In the genomic region with DNA sequence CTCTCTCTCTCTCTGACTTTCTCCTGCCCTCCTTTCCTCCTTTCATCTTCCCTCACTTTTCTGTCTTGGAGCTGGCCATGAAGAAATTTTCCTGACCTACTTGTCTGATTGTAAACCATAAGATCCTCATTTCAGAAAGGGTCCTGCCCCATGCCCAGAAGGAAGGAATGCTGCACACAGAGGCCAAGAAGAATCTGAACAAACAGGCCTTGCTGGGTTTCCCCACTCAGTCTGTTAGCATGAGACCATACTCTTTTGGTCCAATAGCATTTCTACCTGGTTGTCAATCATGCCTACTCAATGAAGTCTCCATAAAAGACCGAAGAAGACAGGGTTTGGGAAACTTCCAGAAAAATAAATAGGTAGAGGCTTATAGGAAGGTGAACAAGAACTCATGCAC, we compare ENCODE assay signal across 28 cellular contexts.
"Had no signal": no experiment of that assay in that cellular context is flagged by ENCODE, and none has a peak within 500 bp of the region (broad histone marks: within the 10 kb centered on the region; RNA-seq: fewer than 3 reads in every experiment).

No MANE protein-coding gene starts in this region.

- DNase-seq: hippocampal formation; kidney; left colon; left lung; mesendoderm; naive B cell; natural killer cell; nephron progenitor cell; ovary; posterior cingulate gyrus; retina; right cardiac atrium; stimulated activated CD4-positive, alpha-beta T cell treated with anti-CD3 and anti-CD28 coated beads, Interleukin-12 subunit alpha, Interleukin-12 subunit beta, amount 100 ng/mL, for 4 hours; stimulated activated CD4-positive, alpha-beta T cell treated with anti-CD3 and anti-CD28 coated beads, Interleukin-15, amount 100 ng/mL, for 24 hours; stimulated activated CD4-positive, alpha-beta T cell treated with anti-CD3 and anti-CD28 coated beads, Interleukin-2, amount 100 ng/mL, for 24 hours; stimulated activated CD4-positive, alpha-beta T cell treated with anti-CD3 and anti-CD28 coated beads, Interleukin-4, amount 100 ng/mL, for 1 hour; stimulated activated naive B cell treated with anti-CD40 and anti-IgM and Interleukin-4, amounts not matched to agents 10 μg/mL and 1 μg/mL and 100 μg/mL, for 72 hours; stimulated activated naive CD8-positive, alpha-beta T cell treated with anti-CD3 and anti-CD28 coated beads, Interleukin-15, Interleukin-2, amounts not matched to agents 100 U/mL and 50 U/mL, for 24 hours; stomach; testis; thyroid gland; transverse colon; uterus had no signal

- H3K27me3 ChIP-seq: left lung, neural progenitor cell, ovary, stomach, testis, thyroid gland, transverse colon, uterus had no signal

- H3K4me3 Mint-ChIP-seq: mesothelial cell of epicardium; naive B cell; natural killer cell; nephron progenitor cell; neural progenitor cell; stimulated activated naive B cell treated with anti-CD40 and anti-IgM and Interleukin-4, amounts not matched to agents 10 μg/mL and 1 μg/mL and 100 μg/mL, for 72 hours had no signal

- H3K36me3 ChIP-seq: left lung, neural progenitor cell, ovary, prostate gland, stomach, thyroid gland, transverse colon, uterus had no signal

- H2AFZ ChIP-seq: neural progenitor cell had no signal

- H3K4me3 ChIP-seq: left lung, lung, neural progenitor cell, ovary, prostate gland, skin epidermis, stomach, testis, thyroid gland, transverse colon, uterus had no signal

- H3K4me1 ChIP-seq: neural progenitor cell, uterus had no signal

- H3K9ac ChIP-seq: neural progenitor cell had no signal

- H3K4me2 ChIP-seq: neural progenitor cell had no signal

- H3K9me3 Mint-ChIP-seq: natural killer cell; neural progenitor cell; stimulated activated naive B cell treated with anti-CD40 and anti-IgM and Interleukin-4, amounts not matched to agents 10 μg/mL and 1 μg/mL and 100 μg/mL, for 72 hours had no signal

- FAIRE-seq: kidney had no signal

- H3K36me3 Mint-ChIP-seq: mesothelial cell of epicardium; naive B cell; natural killer cell; neural progenitor cell; stimulated activated naive B cell treated with anti-CD40 and anti-IgM and Interleukin-4, amounts not matched to agents 10 μg/mL and 1 μg/mL and 100 μg/mL, for 72 hours had no signal

- H3K27ac ChIP-seq: left lung, neural progenitor cell, ovary, prostate gland, skin epidermis, stomach, testis, thyroid gland, transverse colon, uterus had no signal

- H3K27ac Mint-ChIP-seq: mesothelial cell of epicardium; naive B cell; natural killer cell; nephron progenitor cell; neural progenitor cell; stimulated activated naive B cell treated with anti-CD40 and anti-IgM and Interleukin-4, amounts not matched to agents 10 μg/mL and 1 μg/mL and 100 μg/mL, for 72 hours had no signal

- H3K4me1 Mint-ChIP-seq: naive B cell; natural killer cell; stimulated activated naive B cell treated with anti-CD40 and anti-IgM and Interleukin-4, amounts not matched to agents 10 μg/mL and 1 μg/mL and 100 μg/mL, for 72 hours had no signal

- H3K9me3 ChIP-seq: left lung, ovary, prostate gland, stomach, testis, thyroid gland, transverse colon, uterus had no signal
